Comparison of ENCODE assay signal across 8 cellular contexts in genomic region chr20:38751360-38751976, GRCh38. TPM values are rescaled to one million over a fixed set of nuclear protein-coding genes. Genes with fewer than 3 reads are reported as not detected.
DNase-seq lines count a peak whose midpoint lies in the region; ATAC-seq and TF ChIP-seq lines count a peak whose summit lies in the region.

No MANE protein-coding gene starts in this region.

- ATAC-seq in GM23338 = no peak
- no peak for ATAC-seq in stimulated activated naive B cell treated with anti-CD40 and anti-IgM and Interleukin-4, amounts not matched to agents 10 μg/mL and 1 μg/mL and 100 μg/mL, for 72 hours (replicated peaks)

- peaks cover 35% of the 10 kb centered on the region for H3K36me3 Mint-ChIP-seq in GM23338 (ENCODE audit: low read depth)
- peaks cover 19 to 25% of the 10 kb centered on the region in 2 donors for H3K36me3 Mint-ChIP-seq in stimulated activated naive B cell treated with anti-CD40 and anti-IgM and Interleukin-4, amounts not matched to agents 10 μg/mL and 1 μg/mL and 100 μg/mL, for 72 hours

- no peak overlapping the region for H3K4me2 ChIP-seq in GM23338

- no peak overlapping the region for H3K27ac ChIP-seq in GM23338 (ENCODE audit: low read depth)

- peaks cover 16% of the 10 kb centered on the region for H3K4me1 Mint-ChIP-seq in GM23338
- peaks cover 16 to 18% of the 10 kb centered on the region in 2 donors for H3K4me1 Mint-ChIP-seq in stimulated activated naive B cell treated with anti-CD40 and anti-IgM and Interleukin-4, amounts not matched to agents 10 μg/mL and 1 μg/mL and 100 μg/mL, for 72 hours

- H3K4me1 ChIP-seq in GM23338 (ENCODE audit: insufficient read depth) = peaks cover 10% of the 10 kb centered on the region; the same call in 1 of the 2 replicates

- H3K27me3 ChIP-seq in GM23338 (ENCODE audit: insufficient read depth) = peaks cover 21% of the 10 kb centered on the region

- no peak overlapping the region for H2AFZ ChIP-seq in GM23338

- no peak overlapping the region for H3K4me3 ChIP-seq in GM23338

- peaks cover 22% of the 10 kb centered on the region for H3K27me3 Mint-ChIP-seq in GM23338 (ENCODE audit: insufficient read depth, low read depth, poor library complexity)
- H3K27me3 Mint-ChIP-seq in stimulated activated naive B cell treated with anti-CD40 and anti-IgM and Interleukin-4, amounts not matched to agents 10 μg/mL and 1 μg/mL and 100 μg/mL, for 72 hours = no peaks in the 10 kb centered on the region

- no peak overlapping the region for H3K27ac Mint-ChIP-seq in GM23338
- no peak overlapping the region for H3K27ac Mint-ChIP-seq in stimulated activated naive B cell treated with anti-CD40 and anti-IgM and Interleukin-4, amounts not matched to agents 10 μg/mL and 1 μg/mL and 100 μg/mL, for 72 hours

- H3K4me3 Mint-ChIP-seq in GM23338 = no peak overlapping the region
- no peak overlapping the region for H3K4me3 Mint-ChIP-seq in stimulated activated naive B cell treated with anti-CD40 and anti-IgM and Interleukin-4, amounts not matched to agents 10 μg/mL and 1 μg/mL and 100 μg/mL, for 72 hours

- DNase-seq in NCI-H1436 (lab: John Stamatoyannopoulos, UW) (peak; percentile 23), NCI-H1436 treated with DMSO at 0.1 percent for 48 hours (lab: John Stamatoyannopoulos, UW) (no peak), GM23338 (ENCODE audit: low spot score) (peak; percentile 56), OCI-M2 (lab: John Stamatoyannopoulos, UW; ENCODE audit: unreplicated experiment) (peak; percentile 10), epidermal melanocyte (ENCODE audit: insufficient read length, low spot score) (peak; percentile 42), renal cortical epithelial cell (ENCODE audit: low read depth) (peak; percentile 51), amniotic stem cell (lab: John Stamatoyannopoulos, UW) (no peak)
- DNase-seq in stimulated activated naive B cell treated with anti-CD40 and anti-IgM and Interleukin-4, amounts not matched to agents 10 μg/mL and 1 μg/mL and 100 μg/mL, for 72 hours = no peak

- peaks cover 28% of the 10 kb centered on the region; the same call in 1 of the 2 replicates for H3K36me3 ChIP-seq in GM23338 (ENCODE audit: insufficient read depth)

- H3K79me2 ChIP-seq in GM23338 (replicated peaks; ENCODE audit: insufficient read depth) = peaks cover 30% of the 10 kb centered on the region

- peaks cover 17% of the 10 kb centered on the region for H4K20me1 ChIP-seq in GM23338 (replicated peaks; ENCODE audit: insufficient read depth)

- TF ChIP-seq CTCF in GM23338 (conservative IDR thresholded peaks at IDR 0.05; ENCODE audit: low read depth in 2 of 2) = peak; percentile 73 to 79

- peaks cover 3% of the 10 kb centered on the region; the same call in 1 of the 3 replicates for H3K9me3 Mint-ChIP-seq in GM23338
- H3K9me3 Mint-ChIP-seq in stimulated activated naive B cell treated with anti-CD40 and anti-IgM and Interleukin-4, amounts not matched to agents 10 μg/mL and 1 μg/mL and 100 μg/mL, for 72 hours = no peaks in the 10 kb centered on the region

- 0 out of 2 replicates have a peak, but pooled peaks cover 4% of the 10 kb centered on the region for H3F3A ChIP-seq in GM23338 (replicated peaks; ENCODE audit: low read depth)

- no peaks in the 10 kb centered on the region for H3K9me2 ChIP-seq in GM23338 (ENCODE audit: insufficient read depth)

TF ChIP-seq in GM23338, 12 proteins besides CTCF, POLR2A, EP300 and RAD21:
- TF ChIP-seq ETS1 (IDR thresholded peaks at IDR 0.05) (no peak), EZH2 (IDR thresholded peaks at IDR 0.05; ENCODE audit: low read depth, unreplicated experiment) (no peak), EZH2phosphoT487 (IDR thresholded peaks at IDR 0.05; ENCODE audit: unreplicated experiment) (no peak), JUNB (IDR thresholded peaks at IDR 0.05; ENCODE audit: unreplicated experiment) (no peak), NANOG (IDR thresholded peaks at IDR 0.05; ENCODE audit: borderline replicate concordance) (no peak), REST (IDR thresholded peaks at IDR 0.05; ENCODE audit: unreplicated experiment) (no peak), CREB1 (CRISPR knock-in tag; IDR thresholded peaks at IDR 0.05; ENCODE audit: low read depth) (no peak)
TF ChIP-seq in GM23338: peak in this region for 0.

RNA-seq across cellular contexts. Expression of gene ACTR5, which starts 3.2 kb away (rescaled TPM):
- total RNA-seq in GM23338 (2014; rRNA removed; shearing (Covaris generic)) = 19.6 and 21.8 TPM in 2 replicates
- 8.4 and 9.1 TPM in 2 replicates for polyA plus RNA-seq in GM23338 (2016; fragmentation: Nextera tagmentation; extraction: Ambion mirVana)
- total RNA-seq in renal cortical epithelial cell = 7.5 and 8.3 TPM in 2 replicates

RNA-seq across cellular contexts. Expression of gene SLC32A1, which starts 27.2 kb away (rescaled TPM):
- total RNA-seq in GM23338 (2014; rRNA removed; shearing (Covaris generic)) = 0.08 and 0.87 TPM in 2 replicates
- 0.09 TPM in 1 of 2 replicates, not detected in the other for polyA plus RNA-seq in GM23338 (2016; fragmentation: Nextera tagmentation; extraction: Ambion mirVana)
- total RNA-seq in renal cortical epithelial cell = not detected in 2 replicates

RNA-seq across cellular contexts. Expression of gene PPP1R16B, which starts 54.0 kb away (rescaled TPM):
- 11.5 and 12.0 TPM in 2 replicates for total RNA-seq in GM23338 (2014; rRNA removed; shearing (Covaris generic))
- 1.5 and 1.6 TPM in 2 replicates for polyA plus RNA-seq in GM23338 (2016; fragmentation: Nextera tagmentation; extraction: Ambion mirVana)
- total RNA-seq in renal cortical epithelial cell = 0.15 and 0.17 TPM in 2 replicates

Comparison
In these comparisons a context has a peak if more than half of its experiments do, and no peak if none do; other contexts are left out.
1. DNase-seq: peak in NCI-H1436 (single experiment), GM23338 (single experiment), OCI-M2 (single experiment), epidermal melanocyte (single experiment) and renal cortical epithelial cell (single experiment); none in NCI-H1436 treated with DMSO at 0.1 percent for 48 hours (single experiment), stimulated activated naive B cell treated with anti-CD40 and anti-IgM and Interleukin-4, amounts not matched to agents 10 μg/mL and 1 μg/mL and 100 μg/mL, for 72 hours (single experiment) and amniotic stem cell (single experiment).
2. RNA of gene PPP1R16B, which starts 54.0 kb away (total RNA-seq): 11.5 to 12.0 TPM in GM23338; 0.15 to 0.17 TPM in renal cortical epithelial cell; every median in the first group is over 10 times any median in the second.